In the genomic region with DNA sequence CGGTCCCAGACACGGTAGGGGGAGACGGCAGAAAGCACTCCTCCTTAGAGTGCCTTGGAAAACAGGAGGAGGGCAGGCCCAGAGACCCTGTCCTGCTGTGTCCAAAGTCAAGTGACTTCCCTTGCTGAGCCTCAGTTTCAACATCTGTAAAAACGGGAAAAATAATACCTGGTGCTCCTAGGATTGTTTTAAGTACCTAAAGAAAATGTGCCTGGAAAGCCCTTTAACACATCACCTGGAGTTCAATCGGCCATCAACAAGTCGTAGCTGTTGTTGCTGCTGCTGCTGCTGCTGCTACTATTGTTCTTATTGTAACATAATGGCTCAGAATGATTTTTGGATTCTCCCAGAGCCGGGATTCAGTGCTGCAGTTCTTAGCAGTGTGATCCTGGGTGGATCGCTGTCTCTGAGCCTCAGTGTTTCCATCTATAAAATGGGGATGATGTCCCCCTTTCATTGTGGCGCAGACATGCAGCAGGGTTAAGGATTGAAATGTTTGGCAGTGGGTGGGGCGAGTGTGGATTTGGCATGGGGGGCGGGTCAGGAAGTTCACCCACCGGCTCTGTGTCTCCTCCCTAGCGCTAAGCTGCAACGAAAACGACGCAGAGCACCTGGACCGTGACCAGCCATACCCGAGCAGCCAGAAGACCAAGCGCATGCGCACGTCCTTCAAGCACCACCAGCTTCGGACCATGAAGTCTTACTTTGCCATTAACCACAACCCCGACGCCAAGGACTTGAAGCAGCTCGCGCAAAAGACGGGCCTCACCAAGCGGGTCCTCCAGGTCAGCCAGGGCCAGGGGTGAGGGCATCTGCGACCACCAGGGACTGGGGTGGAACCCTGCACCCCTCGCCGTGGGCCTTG, we compare ENCODE assay signal across 3 cellular contexts.
TF ChIP-seq lines count a peak whose summit lies in the region.

No MANE protein-coding gene starts in this region.

TF ChIP-seq in GM12891, 5 proteins besides CTCF, POLR2A, EP300 and RAD21:
- no peak for TF ChIP-seq POLR2AphosphoS5 (IDR thresholded peaks at IDR 0.05; ENCODE audit: low read depth, low read length)
- no peak for TF ChIP-seq TAF1 (IDR thresholded peaks at IDR 0.05; ENCODE audit: low read depth, low read length)
- TF ChIP-seq PAX5 (IDR thresholded peaks at IDR 0.05; ENCODE audit: insufficient read depth, low read length, severe bottlenecking), result peak; percentile 94
- no peak for TF ChIP-seq SPI1 (IDR thresholded peaks at IDR 0.05; ENCODE audit: low read depth, low read length)

TF ChIP-seq in GM23338, 12 proteins besides CTCF, POLR2A, EP300 and RAD21:
- TF ChIP-seq EZH2 (IDR thresholded peaks at IDR 0.05; ENCODE audit: low read depth, unreplicated experiment), result peak; percentile 15
- TF ChIP-seq ZNF114 (CRISPR knock-in tag; IDR thresholded peaks at IDR 0.05), result no peak

TF ChIP-seq in K562, 482 proteins besides CTCF, POLR2A, EP300 and RAD21:
- TF ChIP-seq ZNF717 (CRISPR knock-in tag; IDR thresholded peaks at IDR 0.05) (no peak), HDAC3 (IDR thresholded peaks at IDR 0.05; ENCODE audit: borderline replicate concordance, partially characterized antibody) (no peak), NFIX (CRISPR knock-in tag; IDR thresholded peaks at IDR 0.05; ENCODE audit: low read depth) (no peak), BMI1 (IDR thresholded peaks at IDR 0.05; ENCODE audit: low read length) (no peak), ZZZ3 (IDR thresholded peaks at IDR 0.05) (no peak), STAT5B (CRISPR knock-in tag; IDR thresholded peaks at IDR 0.05) (no peak), ZNF436 (CRISPR knock-in tag; IDR thresholded peaks at IDR 0.05) (no peak), NONO (IDR thresholded peaks at IDR 0.05; ENCODE audit: low read depth in 2 of 2, low read length in 1 of 2) (no peak), ZNF589 (CRISPR knock-in tag; IDR thresholded peaks at IDR 0.05; ENCODE audit: low read depth) (no peak), SETDB1 (IDR thresholded peaks at IDR 0.05; ENCODE audit: low read length) (no peak), SMAD4 (CRISPR knock-in tag; conservative IDR thresholded peaks at IDR 0.05) (no peak), NRF1 (conservative IDR thresholded peaks at IDR 0.05 in 1 of 2, IDR thresholded peaks at IDR 0.05 in 1 of 2) (peak; percentile 84 to 87), NFXL1 (CRISPR knock-in tag; IDR thresholded peaks at IDR 0.05) (no peak), EZH2 (IDR thresholded peaks at IDR 0.05; ENCODE audit: borderline replicate concordance, low read depth, low read length) (no peak), NR4A1 (CRISPR knock-in tag; IDR thresholded peaks at IDR 0.05) (no peak), NR4A1 (tag; IDR thresholded peaks at IDR 0.05) (no peak), ADNP (tag; IDR thresholded peaks at IDR 0.05) (0 out of 2 replicates have a peak, but pooled peaks have one; percentile 30), ELF4 (CRISPR knock-in tag; IDR thresholded peaks at IDR 0.05) (no peak), ZNF408 (CRISPR knock-in tag; IDR thresholded peaks at IDR 0.05; ENCODE audit: low read depth) (no peak), ZNF766 (CRISPR knock-in tag; conservative IDR thresholded peaks at IDR 0.05) (no peak), ZSCAN32 (CRISPR knock-in tag; IDR thresholded peaks at IDR 0.05) (no peak), KDM1A (IDR thresholded peaks at IDR 0.05) (0 out of 4 replicates have a peak, but pooled peaks of 1 of the 2 experiments have one; percentile 29), ZNF217 (CRISPR knock-in tag; IDR thresholded peaks at IDR 0.05) (no peak), CBX2 (IDR thresholded peaks at IDR 0.05; ENCODE audit: insufficient read depth, low read length, poor library complexity, severe bottlenecking) (peak; percentile 26), ZNF3 (CRISPR knock-in tag; IDR thresholded peaks at IDR 0.05) (no peak), GTF2E2 (tag; IDR thresholded peaks at IDR 0.05) (no peak), CHD2 (IDR thresholded peaks at IDR 0.05; ENCODE audit: low read depth, low read length) (no peak), MAFK (IDR thresholded peaks at IDR 0.05; ENCODE audit: low read length) (no peak), ZNF699 (CRISPR knock-in tag; IDR thresholded peaks at IDR 0.05; ENCODE audit: insufficient replicate concordance) (no peak), OTX1 (CRISPR knock-in tag; IDR thresholded peaks at IDR 0.05) (no peak), JUND (IDR thresholded peaks at IDR 0.05; ENCODE audit: borderline replicate concordance, low read depth, low read length) (no peak), JUND (tag; IDR thresholded peaks at IDR 0.05; ENCODE audit: borderline replicate concordance, low read depth, low read length) (no peak), FOXA3 (CRISPR knock-in tag; conservative IDR thresholded peaks at IDR 0.05 in 1 of 2, IDR thresholded peaks at IDR 0.05 in 1 of 2) (no peak), BCOR (IDR thresholded peaks at IDR 0.05) (peak; percentile 49; the same call in 1 of the 2 replicates), RBM25 (IDR thresholded peaks at IDR 0.05; ENCODE audit: low read depth, low read length, severe bottlenecking) (peak; percentile 77), CC2D1A (IDR thresholded peaks at IDR 0.05) (no peak), ZNF143 (CRISPR knock-in tag; IDR thresholded peaks at IDR 0.05) (no peak)
- TF ChIP-seq, protein P1, sequence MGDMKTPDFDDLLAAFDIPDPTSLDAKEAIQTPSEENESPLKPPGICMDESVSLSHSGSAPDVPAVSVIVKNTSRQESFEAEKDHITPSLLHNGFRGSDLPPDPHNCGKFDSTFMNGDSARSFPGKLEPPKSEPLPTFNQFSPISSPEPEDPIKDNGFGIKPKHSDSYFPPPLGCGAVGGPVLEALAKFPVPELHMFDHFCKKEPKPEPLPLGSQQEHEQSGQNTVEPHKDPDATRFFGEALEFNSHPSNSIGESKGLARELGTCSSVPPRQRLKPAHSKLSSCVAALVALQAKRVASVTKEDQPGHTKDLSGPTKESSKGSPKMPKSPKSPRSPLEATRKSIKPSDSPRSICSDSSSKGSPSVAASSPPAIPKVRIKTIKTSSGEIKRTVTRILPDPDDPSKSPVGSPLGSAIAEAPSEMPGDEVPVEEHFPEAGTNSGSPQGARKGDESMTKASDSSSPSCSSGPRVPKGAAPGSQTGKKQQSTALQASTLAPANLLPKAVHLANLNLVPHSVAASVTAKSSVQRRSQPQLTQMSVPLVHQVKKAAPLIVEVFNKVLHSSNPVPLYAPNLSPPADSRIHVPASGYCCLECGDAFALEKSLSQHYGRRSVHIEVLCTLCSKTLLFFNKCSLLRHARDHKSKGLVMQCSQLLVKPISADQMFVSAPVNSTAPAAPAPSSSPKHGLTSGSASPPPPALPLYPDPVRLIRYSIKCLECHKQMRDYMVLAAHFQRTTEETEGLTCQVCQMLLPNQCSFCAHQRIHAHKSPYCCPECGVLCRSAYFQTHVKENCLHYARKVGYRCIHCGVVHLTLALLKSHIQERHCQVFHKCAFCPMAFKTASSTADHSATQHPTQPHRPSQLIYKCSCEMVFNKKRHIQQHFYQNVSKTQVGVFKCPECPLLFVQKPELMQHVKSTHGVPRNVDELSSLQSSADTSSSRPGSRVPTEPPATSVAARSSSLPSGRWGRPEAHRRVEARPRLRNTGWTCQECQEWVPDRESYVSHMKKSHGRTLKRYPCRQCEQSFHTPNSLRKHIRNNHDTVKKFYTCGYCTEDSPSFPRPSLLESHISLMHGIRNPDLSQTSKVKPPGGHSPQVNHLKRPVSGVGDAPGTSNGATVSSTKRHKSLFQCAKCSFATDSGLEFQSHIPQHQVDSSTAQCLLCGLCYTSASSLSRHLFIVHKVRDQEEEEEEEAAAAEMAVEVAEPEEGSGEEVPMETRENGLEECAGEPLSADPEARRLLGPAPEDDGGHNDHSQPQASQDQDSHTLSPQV (IDR thresholded peaks at IDR 0.05), result no peak
- TF ChIP-seq, protein P2, sequence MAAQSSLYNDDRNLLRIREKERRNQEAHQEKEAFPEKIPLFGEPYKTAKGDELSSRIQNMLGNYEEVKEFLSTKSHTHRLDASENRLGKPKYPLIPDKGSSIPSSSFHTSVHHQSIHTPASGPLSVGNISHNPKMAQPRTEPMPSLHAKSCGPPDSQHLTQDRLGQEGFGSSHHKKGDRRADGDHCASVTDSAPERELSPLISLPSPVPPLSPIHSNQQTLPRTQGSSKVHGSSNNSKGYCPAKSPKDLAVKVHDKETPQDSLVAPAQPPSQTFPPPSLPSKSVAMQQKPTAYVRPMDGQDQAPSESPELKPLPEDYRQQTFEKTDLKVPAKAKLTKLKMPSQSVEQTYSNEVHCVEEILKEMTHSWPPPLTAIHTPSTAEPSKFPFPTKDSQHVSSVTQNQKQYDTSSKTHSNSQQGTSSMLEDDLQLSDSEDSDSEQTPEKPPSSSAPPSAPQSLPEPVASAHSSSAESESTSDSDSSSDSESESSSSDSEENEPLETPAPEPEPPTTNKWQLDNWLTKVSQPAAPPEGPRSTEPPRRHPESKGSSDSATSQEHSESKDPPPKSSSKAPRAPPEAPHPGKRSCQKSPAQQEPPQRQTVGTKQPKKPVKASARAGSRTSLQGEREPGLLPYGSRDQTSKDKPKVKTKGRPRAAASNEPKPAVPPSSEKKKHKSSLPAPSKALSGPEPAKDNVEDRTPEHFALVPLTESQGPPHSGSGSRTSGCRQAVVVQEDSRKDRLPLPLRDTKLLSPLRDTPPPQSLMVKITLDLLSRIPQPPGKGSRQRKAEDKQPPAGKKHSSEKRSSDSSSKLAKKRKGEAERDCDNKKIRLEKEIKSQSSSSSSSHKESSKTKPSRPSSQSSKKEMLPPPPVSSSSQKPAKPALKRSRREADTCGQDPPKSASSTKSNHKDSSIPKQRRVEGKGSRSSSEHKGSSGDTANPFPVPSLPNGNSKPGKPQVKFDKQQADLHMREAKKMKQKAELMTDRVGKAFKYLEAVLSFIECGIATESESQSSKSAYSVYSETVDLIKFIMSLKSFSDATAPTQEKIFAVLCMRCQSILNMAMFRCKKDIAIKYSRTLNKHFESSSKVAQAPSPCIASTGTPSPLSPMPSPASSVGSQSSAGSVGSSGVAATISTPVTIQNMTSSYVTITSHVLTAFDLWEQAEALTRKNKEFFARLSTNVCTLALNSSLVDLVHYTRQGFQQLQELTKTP (IDR thresholded peaks at IDR 0.05; ENCODE audit: low read depth in 1 of 2, partially characterized antibody in 2 of 2), result no peak
- TF ChIP-seq, protein P3, sequence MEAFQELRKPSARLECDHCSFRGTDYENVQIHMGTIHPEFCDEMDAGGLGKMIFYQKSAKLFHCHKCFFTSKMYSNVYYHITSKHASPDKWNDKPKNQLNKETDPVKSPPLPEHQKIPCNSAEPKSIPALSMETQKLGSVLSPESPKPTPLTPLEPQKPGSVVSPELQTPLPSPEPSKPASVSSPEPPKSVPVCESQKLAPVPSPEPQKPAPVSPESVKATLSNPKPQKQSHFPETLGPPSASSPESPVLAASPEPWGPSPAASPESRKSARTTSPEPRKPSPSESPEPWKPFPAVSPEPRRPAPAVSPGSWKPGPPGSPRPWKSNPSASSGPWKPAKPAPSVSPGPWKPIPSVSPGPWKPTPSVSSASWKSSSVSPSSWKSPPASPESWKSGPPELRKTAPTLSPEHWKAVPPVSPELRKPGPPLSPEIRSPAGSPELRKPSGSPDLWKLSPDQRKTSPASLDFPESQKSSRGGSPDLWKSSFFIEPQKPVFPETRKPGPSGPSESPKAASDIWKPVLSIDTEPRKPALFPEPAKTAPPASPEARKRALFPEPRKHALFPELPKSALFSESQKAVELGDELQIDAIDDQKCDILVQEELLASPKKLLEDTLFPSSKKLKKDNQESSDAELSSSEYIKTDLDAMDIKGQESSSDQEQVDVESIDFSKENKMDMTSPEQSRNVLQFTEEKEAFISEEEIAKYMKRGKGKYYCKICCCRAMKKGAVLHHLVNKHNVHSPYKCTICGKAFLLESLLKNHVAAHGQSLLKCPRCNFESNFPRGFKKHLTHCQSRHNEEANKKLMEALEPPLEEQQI (IDR thresholded peaks at IDR 0.05), result no peak
- TF ChIP-seq, protein P4, sequence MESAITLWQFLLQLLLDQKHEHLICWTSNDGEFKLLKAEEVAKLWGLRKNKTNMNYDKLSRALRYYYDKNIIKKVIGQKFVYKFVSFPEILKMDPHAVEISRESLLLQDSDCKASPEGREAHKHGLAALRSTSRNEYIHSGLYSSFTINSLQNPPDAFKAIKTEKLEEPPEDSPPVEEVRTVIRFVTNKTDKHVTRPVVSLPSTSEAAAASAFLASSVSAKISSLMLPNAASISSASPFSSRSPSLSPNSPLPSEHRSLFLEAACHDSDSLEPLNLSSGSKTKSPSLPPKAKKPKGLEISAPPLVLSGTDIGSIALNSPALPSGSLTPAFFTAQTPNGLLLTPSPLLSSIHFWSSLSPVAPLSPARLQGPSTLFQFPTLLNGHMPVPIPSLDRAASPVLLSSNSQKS (CRISPR knock-in tag; IDR thresholded peaks at IDR 0.05), result no peak
- TF ChIP-seq, protein P5, sequence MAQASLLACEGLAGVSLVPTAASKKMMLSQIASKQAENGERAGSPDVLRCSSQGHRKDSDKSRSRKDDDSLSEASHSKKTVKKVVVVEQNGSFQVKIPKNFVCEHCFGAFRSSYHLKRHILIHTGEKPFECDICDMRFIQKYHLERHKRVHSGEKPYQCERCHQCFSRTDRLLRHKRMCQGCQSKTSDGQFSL (CRISPR knock-in tag; IDR thresholded peaks at IDR 0.05), result no peak
- TF ChIP-seq, protein P5 (tag; IDR thresholded peaks at IDR 0.05), result no peak
- TF ChIP-seq, protein P6, sequence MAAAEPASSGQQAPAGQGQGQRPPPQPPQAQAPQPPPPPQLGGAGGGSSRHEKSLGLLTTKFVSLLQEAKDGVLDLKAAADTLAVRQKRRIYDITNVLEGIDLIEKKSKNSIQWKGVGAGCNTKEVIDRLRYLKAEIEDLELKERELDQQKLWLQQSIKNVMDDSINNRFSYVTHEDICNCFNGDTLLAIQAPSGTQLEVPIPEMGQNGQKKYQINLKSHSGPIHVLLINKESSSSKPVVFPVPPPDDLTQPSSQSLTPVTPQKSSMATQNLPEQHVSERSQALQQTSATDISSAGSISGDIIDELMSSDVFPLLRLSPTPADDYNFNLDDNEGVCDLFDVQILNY (CRISPR knock-in tag; IDR thresholded peaks at IDR 0.05), result no peak
